In genomic region chr14:94213741-94214140, GRCh38 we compare ENCODE assay signal across 27 cellular contexts. TPM values are rescaled to one million over a fixed set of nuclear protein-coding genes. Genes with fewer than 3 reads are reported as not detected.
"Had no signal": no experiment of that assay in that cellular context is flagged by ENCODE, and none has a peak within 500 bp of the region (broad histone marks: within the 10 kb centered on the region; RNA-seq: fewer than 3 reads in every experiment).

No MANE protein-coding gene starts in this region.

- H3K36me3 ChIP-seq: colonic mucosa had no signal

- H3K27me3 ChIP-seq: body of pancreas had no signal

- H3K27ac Mint-ChIP-seq: activated B cell treated with CpG ODN at 0.5 μM for 24 hours; activated CD8-positive, alpha-beta T cell treated with anti-CD3 and anti-CD28 coated beads for 36 hours; activated naive CD8-positive, alpha-beta T cell; activated T-helper 17 cell treated with anti-CD3 and anti-CD28 coated beads, Interleukin-2, amount 50 U/mL, for 72 hours; T-helper 1 cell treated with Interleukin-12 subunit alpha and Interleukin-12 subunit beta and Interleukin-4 antibody, amounts not matched to agents 30 μg/mL and 1 μg/mL, for 36 hours; T-helper 2 cell treated with Interferon-gamma antibody and Interleukin-4, amounts not matched to agents 5 μg/mL and 100 μg/mL, for 36 hours had no signal

- H3K4me1 ChIP-seq: body of pancreas, colonic mucosa had no signal

- ATAC-seq: activated CD8-positive, alpha-beta T cell treated with anti-CD3 and anti-CD28 coated beads for 36 hours; body of pancreas had no signal

- H3K27ac ChIP-seq: body of pancreas, colonic mucosa, WERI-Rb-1 had no signal

- H3K4me1 Mint-ChIP-seq: activated B cell treated with CpG ODN at 0.5 μM for 24 hours had no signal

- H3K4me3 ChIP-seq: body of pancreas, colonic mucosa had no signal

- FAIRE-seq: endometrium, endothelial cell of umbilical vein had no signal

- H3K9me3 ChIP-seq: body of pancreas, colonic mucosa had no signal

- H3K4me3 Mint-ChIP-seq: activated B cell treated with CpG ODN at 0.5 μM for 24 hours; activated CD8-positive, alpha-beta T cell treated with anti-CD3 and anti-CD28 coated beads for 36 hours; activated naive CD8-positive, alpha-beta T cell; activated T-cell treated with anti-CD3 and anti-CD28 coated beads, Interleukin-2, amount 50 U/mL, for 4 hours; activated T-helper 17 cell treated with anti-CD3 and anti-CD28 coated beads, Interleukin-2, amount 50 U/mL, for 72 hours; T-helper 1 cell treated with Interleukin-12 subunit alpha and Interleukin-12 subunit beta and Interleukin-4 antibody, amounts not matched to agents 30 μg/mL and 1 μg/mL, for 36 hours; T-helper 2 cell treated with Interferon-gamma antibody and Interleukin-4, amounts not matched to agents 5 μg/mL and 100 μg/mL, for 36 hours had no signal

- DNase-seq: activated B cell treated with CpG ODN at 0.5 μM for 24 hours; activated CD4-positive, alpha-beta T cell treated with anti-CD3 and anti-CD28 coated beads for 48 hours; activated CD4-positive, alpha-beta T cell treated with anti-CD3 and anti-CD28 coated beads, Interleukin-2, amount 50 U/mL, for 1 hour; activated CD4-positive, alpha-beta T cell treated with anti-CD3 and anti-CD28 coated beads, Interleukin-2, amount 50 U/mL, for 48 hours; activated CD8-positive, alpha-beta memory T cell treated with anti-CD3 and anti-CD28 coated beads for 24 hours; activated CD8-positive, alpha-beta T cell treated with anti-CD3 and anti-CD28 coated beads for 36 hours; activated effector memory CD4-positive, alpha-beta T cell treated with Interleukin-2 at 50 U/mL for 16 hours; activated gamma-delta T cell treated with Interleukin-2 at 50 U/mL for 16 hours; activated naive CD4-positive, alpha-beta T cell treated with anti-CD3 and anti-CD28 coated beads, Interleukin-2, amount 50 U/mL, for 16 hours; activated naive CD4-positive, alpha-beta T cell treated with Interleukin-2 at 50 U/mL for 16 hours; activated T-cell treated with anti-CD3 and anti-CD28 coated beads, Interleukin-2, amount 50 U/mL, for 4 hours; anterior cingulate cortex; body of pancreas; caudate nucleus; cerebellar nuclear complex; colonic mucosa; effector CD8-positive, alpha-beta T cell; head of caudate nucleus; T1000; WERI-Rb-1 had no signal

RNA-seq across cellular contexts. Expression of gene PPP4R4, which starts 39.6 kb away (rescaled TPM):
- total RNA-seq: activated B cell treated with CpG ODN at 0.5 μM for 24 hours, dermis microvascular lymphatic vessel endothelial cell, endothelial cell of umbilical vein had no signal
